Comparison of ENCODE assay signal across 1 cellular context in the genomic region with DNA sequence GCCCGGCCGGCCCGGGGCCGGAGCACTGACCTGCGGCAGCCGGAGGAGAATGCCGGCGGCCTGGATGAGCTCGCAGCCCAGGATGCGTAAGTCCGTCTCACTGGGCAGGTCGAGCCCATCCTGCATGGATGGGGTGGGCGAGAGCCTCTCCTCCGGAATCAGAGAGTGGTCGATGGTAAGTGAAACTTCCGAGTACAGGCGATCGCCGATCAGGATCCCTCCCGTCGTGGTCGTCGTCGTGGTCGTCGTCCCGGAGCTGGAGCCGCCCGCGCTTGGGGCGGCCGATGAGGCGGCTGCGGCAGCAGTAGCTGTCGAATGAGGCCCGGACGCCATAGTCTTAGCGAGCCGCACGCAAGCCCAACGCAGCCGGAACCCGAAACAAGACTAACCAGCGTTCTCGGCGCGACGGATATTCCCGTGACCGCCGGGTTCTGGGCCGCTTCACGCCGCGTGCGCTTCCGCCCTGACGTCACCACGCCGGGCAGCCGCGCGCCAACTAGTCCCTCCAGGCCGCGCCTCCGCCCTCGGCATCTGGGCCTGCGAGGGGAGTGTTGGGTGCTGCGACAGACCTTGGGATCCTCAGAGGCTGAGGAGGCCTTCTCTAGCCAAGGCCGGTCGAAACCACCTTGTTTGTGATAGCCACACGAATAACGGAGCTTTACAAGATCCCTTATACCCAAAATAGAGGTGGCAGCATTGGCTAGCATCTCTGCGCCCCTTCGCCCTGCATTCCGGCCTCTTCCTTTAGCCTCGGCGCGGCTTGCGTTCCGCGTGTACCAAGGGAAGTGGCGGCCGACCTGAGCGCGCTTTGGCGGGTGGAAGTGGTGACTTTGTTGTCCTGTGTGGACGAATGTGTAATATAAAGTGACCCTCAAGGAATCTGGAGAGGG.
TF ChIP-seq lines count a peak whose summit lies in the region.

A gene (minus strand): TSS at position 386 of the 890 bp plus-strand sequence. CDS start 53 bp downstream, at position 333.

TF ChIP-seq in HepG2, 621 proteins besides CTCF, POLR2A, EP300 and RAD21 (continued from another document and continues in another):
- peak; percentile 96 for TF ChIP-seq ZNF776 (CRISPR knock-in tag; IDR thresholded peaks at IDR 0.05)
- TF ChIP-seq ZNF468 (CRISPR knock-in tag; IDR thresholded peaks at IDR 0.05): 0 out of 2 replicates have a peak, but pooled peaks have one; percentile 50
- TF ChIP-seq ZNF577 (CRISPR knock-in tag; IDR thresholded peaks at IDR 0.05; ENCODE audit: borderline replicate concordance, low read depth): peak; percentile 91; the same call in 1 of the 2 replicates
- TF ChIP-seq, protein P1, sequence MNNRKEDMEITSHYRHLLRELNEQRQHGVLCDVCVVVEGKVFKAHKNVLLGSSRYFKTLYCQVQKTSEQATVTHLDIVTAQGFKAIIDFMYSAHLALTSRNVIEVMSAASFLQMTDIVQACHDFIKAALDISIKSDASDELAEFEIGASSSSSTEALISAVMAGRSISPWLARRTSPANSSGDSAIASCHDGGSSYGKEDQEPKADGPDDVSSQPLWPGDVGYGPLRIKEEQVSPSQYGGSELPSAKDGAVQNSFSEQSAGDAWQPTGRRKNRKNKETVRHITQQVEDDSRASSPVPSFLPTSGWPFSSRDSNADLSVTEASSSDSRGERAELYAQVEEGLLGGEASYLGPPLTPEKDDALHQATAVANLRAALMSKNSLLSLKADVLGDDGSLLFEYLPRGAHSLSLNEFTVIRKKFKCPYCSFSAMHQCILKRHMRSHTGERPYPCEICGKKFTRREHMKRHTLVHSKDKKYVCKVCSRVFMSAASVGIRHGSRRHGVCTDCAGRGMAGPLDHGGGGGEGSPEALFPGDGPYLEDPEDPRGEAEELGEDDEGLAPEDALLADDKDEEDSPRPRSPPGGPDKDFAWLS (CRISPR knock-in tag; IDR thresholded peaks at IDR 0.05; ENCODE audit: borderline replicate concordance): no peak
- TF ChIP-seq, protein P2, sequence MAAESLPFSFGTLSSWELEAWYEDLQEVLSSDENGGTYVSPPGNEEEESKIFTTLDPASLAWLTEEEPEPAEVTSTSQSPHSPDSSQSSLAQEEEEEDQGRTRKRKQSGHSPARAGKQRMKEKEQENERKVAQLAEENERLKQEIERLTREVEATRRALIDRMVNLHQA (CRISPR knock-in tag; IDR thresholded peaks at IDR 0.05): no peak; the same call in 1 of the 2 replicates
- TF ChIP-seq, protein P3, sequence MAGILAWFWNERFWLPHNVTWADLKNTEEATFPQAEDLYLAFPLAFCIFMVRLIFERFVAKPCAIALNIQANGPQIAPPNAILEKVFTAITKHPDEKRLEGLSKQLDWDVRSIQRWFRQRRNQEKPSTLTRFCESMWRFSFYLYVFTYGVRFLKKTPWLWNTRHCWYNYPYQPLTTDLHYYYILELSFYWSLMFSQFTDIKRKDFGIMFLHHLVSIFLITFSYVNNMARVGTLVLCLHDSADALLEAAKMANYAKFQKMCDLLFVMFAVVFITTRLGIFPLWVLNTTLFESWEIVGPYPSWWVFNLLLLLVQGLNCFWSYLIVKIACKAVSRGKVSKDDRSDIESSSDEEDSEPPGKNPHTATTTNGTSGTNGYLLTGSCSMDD (CRISPR knock-in tag; IDR thresholded peaks at IDR 0.05): peak; percentile 88; the same call in 1 of the 2 replicates
- TF ChIP-seq ZNF616 (CRISPR knock-in tag; IDR thresholded peaks at IDR 0.05; ENCODE audit: low read depth): peak; percentile 94; the same call in 1 of the 2 replicates
- TF ChIP-seq ZNF260 (CRISPR knock-in tag; IDR thresholded peaks at IDR 0.05; ENCODE audit: borderline replicate concordance, low read depth): no peak; the same call in 1 of the 2 replicates
- TF ChIP-seq, protein P4, sequence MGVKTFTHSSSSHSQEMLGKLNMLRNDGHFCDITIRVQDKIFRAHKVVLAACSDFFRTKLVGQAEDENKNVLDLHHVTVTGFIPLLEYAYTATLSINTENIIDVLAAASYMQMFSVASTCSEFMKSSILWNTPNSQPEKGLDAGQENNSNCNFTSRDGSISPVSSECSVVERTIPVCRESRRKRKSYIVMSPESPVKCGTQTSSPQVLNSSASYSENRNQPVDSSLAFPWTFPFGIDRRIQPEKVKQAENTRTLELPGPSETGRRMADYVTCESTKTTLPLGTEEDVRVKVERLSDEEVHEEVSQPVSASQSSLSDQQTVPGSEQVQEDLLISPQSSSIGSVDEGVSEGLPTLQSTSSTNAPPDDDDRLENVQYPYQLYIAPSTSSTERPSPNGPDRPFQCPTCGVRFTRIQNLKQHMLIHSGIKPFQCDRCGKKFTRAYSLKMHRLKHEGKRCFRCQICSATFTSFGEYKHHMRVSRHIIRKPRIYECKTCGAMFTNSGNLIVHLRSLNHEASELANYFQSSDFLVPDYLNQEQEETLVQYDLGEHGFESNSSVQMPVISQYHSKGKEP (CRISPR knock-in tag; IDR thresholded peaks at IDR 0.05): 0 out of 2 replicates have a peak, but pooled peaks have one; percentile 71
- peak; percentile 93; the same call in 1 of the 2 replicates for TF ChIP-seq CHCHD3 (CRISPR knock-in tag; IDR thresholded peaks at IDR 0.05)
- TF ChIP-seq CENPT (CRISPR knock-in tag; IDR thresholded peaks at IDR 0.05; ENCODE audit: low read depth): peak; percentile 84; the same call in 1 of the 2 replicates
- no peak; the same call in 1 of the 2 replicates for TF ChIP-seq WIZ (CRISPR knock-in tag; IDR thresholded peaks at IDR 0.05)
- TF ChIP-seq ZNF629 (CRISPR knock-in tag; conservative IDR thresholded peaks at IDR 0.05): peak; percentile 56; the same call in 1 of the 2 replicates
- TF ChIP-seq ZNF567 (CRISPR knock-in tag; IDR thresholded peaks at IDR 0.05; ENCODE audit: borderline replicate concordance): peak; percentile 98
- TF ChIP-seq ZNF3 (CRISPR knock-in tag; IDR thresholded peaks at IDR 0.05): no peak
- TF ChIP-seq, protein P5, sequence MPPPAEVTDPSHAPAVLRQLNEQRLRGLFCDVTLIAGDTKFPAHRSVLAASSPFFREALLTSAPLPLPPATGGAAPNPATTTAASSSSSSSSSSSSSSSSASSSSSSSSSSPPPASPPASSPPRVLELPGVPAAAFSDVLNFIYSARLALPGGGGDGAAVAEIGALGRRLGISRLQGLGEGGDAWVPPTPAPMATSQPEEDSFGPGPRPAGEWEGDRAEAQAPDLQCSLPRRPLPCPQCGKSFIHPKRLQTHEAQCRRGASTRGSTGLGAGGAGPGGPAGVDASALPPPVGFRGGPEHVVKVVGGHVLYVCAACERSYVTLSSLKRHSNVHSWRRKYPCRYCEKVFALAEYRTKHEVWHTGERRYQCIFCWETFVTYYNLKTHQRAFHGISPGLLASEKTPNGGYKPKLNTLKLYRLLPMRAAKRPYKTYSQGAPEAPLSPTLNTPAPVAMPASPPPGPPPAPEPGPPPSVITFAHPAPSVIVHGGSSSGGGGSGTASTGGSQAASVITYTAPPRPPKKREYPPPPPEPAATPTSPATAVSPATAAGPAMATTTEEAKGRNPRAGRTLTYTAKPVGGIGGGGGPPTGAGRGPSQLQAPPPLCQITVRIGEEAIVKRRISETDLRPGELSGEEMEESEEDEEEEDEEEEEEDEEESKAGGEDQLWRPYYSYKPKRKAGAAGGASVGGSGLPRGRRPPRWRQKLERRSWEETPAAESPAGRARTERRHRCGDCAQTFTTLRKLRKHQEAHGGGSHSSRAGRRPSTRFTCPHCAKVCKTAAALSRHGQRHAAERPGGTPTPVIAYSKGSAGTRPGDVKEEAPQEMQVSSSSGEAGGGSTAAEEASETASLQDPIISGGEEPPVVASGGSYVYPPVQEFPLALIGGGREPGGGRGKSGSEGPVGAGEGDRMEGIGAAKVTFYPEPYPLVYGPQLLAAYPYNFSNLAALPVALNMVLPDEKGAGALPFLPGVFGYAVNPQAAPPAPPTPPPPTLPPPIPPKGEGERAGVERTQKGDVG (CRISPR knock-in tag; IDR thresholded peaks at IDR 0.05; ENCODE audit: borderline replicate concordance): peak; percentile 100
- no peak for TF ChIP-seq TRIM24 (CRISPR knock-in tag; IDR thresholded peaks at IDR 0.05)
- TF ChIP-seq, protein P6, sequence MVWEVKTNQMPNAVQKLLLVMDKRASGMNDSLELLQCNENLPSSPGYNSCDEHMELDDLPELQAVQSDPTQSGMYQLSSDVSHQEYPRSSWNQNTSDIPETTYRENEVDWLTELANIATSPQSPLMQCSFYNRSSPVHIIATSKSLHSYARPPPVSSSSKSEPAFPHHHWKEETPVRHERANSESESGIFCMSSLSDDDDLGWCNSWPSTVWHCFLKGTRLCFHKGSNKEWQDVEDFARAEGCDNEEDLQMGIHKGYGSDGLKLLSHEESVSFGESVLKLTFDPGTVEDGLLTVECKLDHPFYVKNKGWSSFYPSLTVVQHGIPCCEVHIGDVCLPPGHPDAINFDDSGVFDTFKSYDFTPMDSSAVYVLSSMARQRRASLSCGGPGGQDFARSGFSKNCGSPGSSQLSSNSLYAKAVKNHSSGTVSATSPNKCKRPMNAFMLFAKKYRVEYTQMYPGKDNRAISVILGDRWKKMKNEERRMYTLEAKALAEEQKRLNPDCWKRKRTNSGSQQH (CRISPR knock-in tag; IDR thresholded peaks at IDR 0.05; ENCODE audit: low read depth): peak; percentile 95
- TF ChIP-seq ZNF564 (CRISPR knock-in tag; IDR thresholded peaks at IDR 0.05): peak; percentile 93; the same call in 1 of the 2 replicates
- TF ChIP-seq, protein P7, sequence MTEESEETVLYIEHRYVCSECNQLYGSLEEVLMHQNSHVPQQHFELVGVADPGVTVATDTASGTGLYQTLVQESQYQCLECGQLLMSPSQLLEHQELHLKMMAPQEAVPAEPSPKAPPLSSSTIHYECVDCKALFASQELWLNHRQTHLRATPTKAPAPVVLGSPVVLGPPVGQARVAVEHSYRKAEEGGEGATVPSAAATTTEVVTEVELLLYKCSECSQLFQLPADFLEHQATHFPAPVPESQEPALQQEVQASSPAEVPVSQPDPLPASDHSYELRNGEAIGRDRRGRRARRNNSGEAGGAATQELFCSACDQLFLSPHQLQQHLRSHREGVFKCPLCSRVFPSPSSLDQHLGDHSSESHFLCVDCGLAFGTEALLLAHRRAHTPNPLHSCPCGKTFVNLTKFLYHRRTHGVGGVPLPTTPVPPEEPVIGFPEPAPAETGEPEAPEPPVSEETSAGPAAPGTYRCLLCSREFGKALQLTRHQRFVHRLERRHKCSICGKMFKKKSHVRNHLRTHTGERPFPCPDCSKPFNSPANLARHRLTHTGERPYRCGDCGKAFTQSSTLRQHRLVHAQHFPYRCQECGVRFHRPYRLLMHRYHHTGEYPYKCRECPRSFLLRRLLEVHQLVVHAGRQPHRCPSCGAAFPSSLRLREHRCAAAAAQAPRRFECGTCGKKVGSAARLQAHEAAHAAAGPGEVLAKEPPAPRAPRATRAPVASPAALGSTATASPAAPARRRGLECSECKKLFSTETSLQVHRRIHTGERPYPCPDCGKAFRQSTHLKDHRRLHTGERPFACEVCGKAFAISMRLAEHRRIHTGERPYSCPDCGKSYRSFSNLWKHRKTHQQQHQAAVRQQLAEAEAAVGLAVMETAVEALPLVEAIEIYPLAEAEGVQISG (CRISPR knock-in tag; IDR thresholded peaks at IDR 0.05): peak; percentile 94
- peak; percentile 97 for TF ChIP-seq GLI4 (CRISPR knock-in tag; IDR thresholded peaks at IDR 0.05; ENCODE audit: borderline replicate concordance)
- TF ChIP-seq ZNF747 (CRISPR knock-in tag; IDR thresholded peaks at IDR 0.05; ENCODE audit: borderline replicate concordance): peak; percentile 92
- peak; percentile 20; the same call in 1 of the 2 replicates for TF ChIP-seq KDM6A (CRISPR knock-in tag; IDR thresholded peaks at IDR 0.05; ENCODE audit: low read depth)
- TF ChIP-seq ISL2 (CRISPR knock-in tag; IDR thresholded peaks at IDR 0.05): peak; percentile 80
- TF ChIP-seq, protein P8, sequence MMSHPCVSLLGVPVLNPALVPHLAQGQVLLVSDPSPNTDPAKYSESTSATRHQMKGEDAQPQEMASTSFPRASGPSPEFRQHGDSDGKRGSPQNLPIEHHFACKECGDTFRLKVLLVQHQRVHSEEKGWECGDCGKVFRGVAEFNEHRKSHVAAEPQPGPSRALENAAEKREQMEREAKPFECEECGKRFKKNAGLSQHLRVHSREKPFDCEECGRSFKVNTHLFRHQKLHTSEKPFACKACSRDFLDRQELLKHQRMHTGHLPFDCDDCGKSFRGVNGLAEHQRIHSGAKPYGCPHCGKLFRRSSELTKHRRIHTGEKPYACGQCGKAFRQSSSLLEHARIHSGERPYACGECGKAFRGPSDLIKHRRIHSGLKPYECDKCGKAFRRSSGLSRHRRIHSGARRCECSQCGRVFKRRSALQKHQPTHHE (CRISPR knock-in tag; IDR thresholded peaks at IDR 0.05; ENCODE audit: borderline replicate concordance): peak; percentile 94; the same call in 1 of the 2 replicates
- TF ChIP-seq, protein P9, sequence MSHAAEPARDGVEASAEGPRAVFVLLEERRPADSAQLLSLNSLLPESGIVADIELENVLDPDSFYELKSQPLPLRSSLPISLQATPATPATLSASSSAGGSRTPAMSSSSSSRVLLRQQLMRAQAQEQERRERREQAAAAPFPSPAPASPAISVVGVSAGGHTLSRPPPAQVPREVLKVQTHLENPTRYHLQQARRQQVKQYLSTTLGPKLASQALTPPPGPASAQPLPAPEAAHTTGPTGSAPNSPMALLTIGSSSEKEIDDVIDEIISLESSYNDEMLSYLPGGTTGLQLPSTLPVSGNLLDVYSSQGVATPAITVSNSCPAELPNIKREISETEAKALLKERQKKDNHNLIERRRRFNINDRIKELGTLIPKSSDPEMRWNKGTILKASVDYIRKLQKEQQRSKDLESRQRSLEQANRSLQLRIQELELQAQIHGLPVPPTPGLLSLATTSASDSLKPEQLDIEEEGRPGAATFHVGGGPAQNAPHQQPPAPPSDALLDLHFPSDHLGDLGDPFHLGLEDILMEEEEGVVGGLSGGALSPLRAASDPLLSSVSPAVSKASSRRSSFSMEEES (CRISPR knock-in tag; IDR thresholded peaks at IDR 0.05): peak; percentile 98
- peak; percentile 81; the same call in 1 of the 2 replicates for TF ChIP-seq ZSCAN22 (CRISPR knock-in tag; IDR thresholded peaks at IDR 0.05)
- TF ChIP-seq PRPF4 (IDR thresholded peaks at IDR 0.05; ENCODE audit: low read depth, low read length, poor library complexity, severe bottlenecking): no peak
- TF ChIP-seq ELF4 (CRISPR knock-in tag; IDR thresholded peaks at IDR 0.05; ENCODE audit: borderline replicate concordance): peak; percentile 74
- TF ChIP-seq, protein P10, sequence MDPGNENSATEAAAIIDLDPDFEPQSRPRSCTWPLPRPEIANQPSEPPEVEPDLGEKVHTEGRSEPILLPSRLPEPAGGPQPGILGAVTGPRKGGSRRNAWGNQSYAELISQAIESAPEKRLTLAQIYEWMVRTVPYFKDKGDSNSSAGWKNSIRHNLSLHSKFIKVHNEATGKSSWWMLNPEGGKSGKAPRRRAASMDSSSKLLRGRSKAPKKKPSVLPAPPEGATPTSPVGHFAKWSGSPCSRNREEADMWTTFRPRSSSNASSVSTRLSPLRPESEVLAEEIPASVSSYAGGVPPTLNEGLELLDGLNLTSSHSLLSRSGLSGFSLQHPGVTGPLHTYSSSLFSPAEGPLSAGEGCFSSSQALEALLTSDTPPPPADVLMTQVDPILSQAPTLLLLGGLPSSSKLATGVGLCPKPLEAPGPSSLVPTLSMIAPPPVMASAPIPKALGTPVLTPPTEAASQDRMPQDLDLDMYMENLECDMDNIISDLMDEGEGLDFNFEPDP (CRISPR knock-in tag; conservative IDR thresholded peaks at IDR 0.05): peak; percentile 96; the same call in 1 of the 2 replicates
- TF ChIP-seq, protein P11, sequence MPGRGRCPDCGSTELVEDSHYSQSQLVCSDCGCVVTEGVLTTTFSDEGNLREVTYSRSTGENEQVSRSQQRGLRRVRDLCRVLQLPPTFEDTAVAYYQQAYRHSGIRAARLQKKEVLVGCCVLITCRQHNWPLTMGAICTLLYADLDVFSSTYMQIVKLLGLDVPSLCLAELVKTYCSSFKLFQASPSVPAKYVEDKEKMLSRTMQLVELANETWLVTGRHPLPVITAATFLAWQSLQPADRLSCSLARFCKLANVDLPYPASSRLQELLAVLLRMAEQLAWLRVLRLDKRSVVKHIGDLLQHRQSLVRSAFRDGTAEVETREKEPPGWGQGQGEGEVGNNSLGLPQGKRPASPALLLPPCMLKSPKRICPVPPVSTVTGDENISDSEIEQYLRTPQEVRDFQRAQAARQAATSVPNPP (CRISPR knock-in tag; IDR thresholded peaks at IDR 0.05): peak; percentile 65; the same call in 1 of the 2 replicates
- TF ChIP-seq SP2 (CRISPR knock-in tag; IDR thresholded peaks at IDR 0.05): peak; percentile 67
- TF ChIP-seq TEAD2 (CRISPR knock-in tag; IDR thresholded peaks at IDR 0.05): no peak; the same call in 1 of the 2 replicates
- TF ChIP-seq SMYD3 (CRISPR knock-in tag; IDR thresholded peaks at IDR 0.05): peak; percentile 86
